ENCODE assay signal across 11 cellular contexts in the genomic region with DNA sequence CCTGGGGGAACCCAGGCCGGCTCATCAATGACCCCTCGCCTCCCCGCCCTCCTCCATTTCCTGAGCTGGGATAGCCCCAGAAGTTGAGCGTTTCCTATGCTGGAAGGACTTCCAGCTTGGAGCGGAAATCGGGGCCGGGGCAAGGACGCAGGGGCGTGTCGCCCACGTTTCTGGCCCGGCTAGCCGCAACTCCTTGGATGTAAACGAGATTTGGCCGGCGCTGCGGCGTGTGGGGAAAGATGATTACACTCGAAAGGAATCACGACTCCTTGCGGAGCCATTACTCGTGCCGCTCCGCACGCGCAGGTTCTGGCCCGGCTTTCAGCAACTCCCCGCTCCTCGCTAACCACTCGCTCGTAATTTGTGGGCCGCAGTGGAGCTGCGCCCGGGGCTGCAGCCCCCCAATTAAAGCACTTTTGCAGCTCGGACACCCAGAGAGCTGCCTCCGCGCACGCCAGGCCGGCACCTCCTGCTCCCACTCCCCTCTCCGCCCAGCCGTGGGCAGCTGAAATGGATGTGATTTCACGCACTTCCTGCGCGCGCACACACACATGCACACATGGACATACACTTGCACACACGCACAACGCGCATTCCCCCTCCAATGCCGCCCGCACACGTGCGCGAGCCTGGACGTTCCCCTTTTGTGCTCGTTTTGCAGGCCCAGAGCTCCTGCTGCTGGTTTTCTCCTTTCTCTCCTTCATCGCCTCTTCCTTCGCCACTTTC. TPM values are rescaled to one million over a fixed set of nuclear protein-coding genes. Genes with fewer than 3 reads are reported as not detected.
DNase-seq lines count a peak whose midpoint lies in the region; ATAC-seq and TF ChIP-seq lines count a peak whose summit lies in the region.
"Had no signal": no experiment of that assay in that cellular context is flagged by ENCODE, and none has a peak within 500 bp of the region (broad histone marks: within the 10 kb centered on the region; RNA-seq: fewer than 3 reads in every experiment).

No MANE protein-coding gene starts in this region.

- CTCF ChIA-PET in CD4-positive, alpha-beta T cell (lab: Charles Lee): no interaction called here
- CTCF ChIA-PET in IMR-90 (lab: Yijun Ruan, JAX): no interaction called here

- no peaks in the 10 kb centered on the region for H3K79me1 ChIP-seq in IMR-90 (ENCODE audit: low read depth in 1 of 2, low read length in 2 of 2)

- H3K4me2 ChIP-seq in IMR-90 (ENCODE audit: low read depth, low read length): peak overlapping the region; percentile 45; the same call in 1 of the 2 replicates

- no peak for TF ChIP-seq POLR2A in IMR-90 (IDR thresholded peaks at IDR 0.05; ENCODE audit: low read depth, low read length)

- no peak overlapping the region for H3K4ac ChIP-seq in IMR-90 (ENCODE audit: low read depth, low read length)

- POLR2A ChIA-PET in CD4-positive, alpha-beta T cell (lab: Charles Lee): interaction anchor here (0.9 kb wide), 1 partner anchor 34 kb away, joined by 3 read pairs; no protein-coding TSS in a partner anchor
- POLR2A ChIA-PET in IMR-90 (lab: Charles Lee; ENCODE audit: unreplicated experiment): no interaction called here

- peak overlapping the region; percentile 38 for H2AFZ ChIP-seq in IMR-90 (replicated peaks; ENCODE audit: low read length, poor library complexity)

- H3K4me3 Mint-ChIP-seq in CD4-positive, alpha-beta T cell: peak overlapping the region; percentile 67
- peak overlapping the region; percentile 70 for H3K4me3 Mint-ChIP-seq in endodermal cell
- peak overlapping the region; percentile 84 for H3K4me3 Mint-ChIP-seq in neural crest cell

- no peak overlapping the region for H2BK20ac ChIP-seq in IMR-90 (ENCODE audit: low read depth, low read length)

- no TSS peak for BruUV-seq in IMR-90 (replicated peaks; lab: Mats Ljungman, UMichigan)

- H3K27ac ChIP-seq in CD4-positive, alpha-beta T cell (ENCODE audit: low read depth, low read length): no peak overlapping the region
- H3K27ac ChIP-seq in IMR-90 (ENCODE audit: insufficient read depth, low read length) (no peak overlapping the region), endodermal cell (ENCODE audit: low read depth, low read length) (peak overlapping the region; percentile 78)

- H3K27me3 Mint-ChIP-seq in CD4-positive, alpha-beta T cell: peaks cover 96% of the 10 kb centered on the region
- H3K27me3 Mint-ChIP-seq in endodermal cell (ENCODE audit: insufficient read depth): peaks cover 89% of the 10 kb centered on the region
- H3K27me3 Mint-ChIP-seq in neural crest cell (ENCODE audit: low read depth): peaks cover 95% of the 10 kb centered on the region

- H3K27ac Mint-ChIP-seq in CD4-positive, alpha-beta T cell: no peak overlapping the region
- H3K27ac Mint-ChIP-seq in endodermal cell (peak overlapping the region; percentile 78), neural crest cell (ENCODE audit: unreplicated experiment) (no peak overlapping the region)

- H3K36me3 ChIP-seq in IMR-90 (ENCODE audit: control insufficient read depth, insufficient read depth, low read length): no peaks in the 10 kb centered on the region
- H3K36me3 ChIP-seq in endodermal cell (ENCODE audit: control insufficient read depth, insufficient read depth, low read length): no peaks in the 10 kb centered on the region

- no peak overlapping the region; the same call in 1 of the 2 replicates for H3K4me3 ChIP-seq in IMR-90 (ENCODE audit: insufficient read depth, low read depth, low read length)
- H3K4me3 ChIP-seq in endodermal cell (ENCODE audit: low read length): peak overlapping the region; percentile 81

- peaks cover 37% of the 10 kb centered on the region for H3K4me1 Mint-ChIP-seq in CD4-positive, alpha-beta T cell (ENCODE audit: low read depth)
- H3K4me1 Mint-ChIP-seq in endodermal cell: peaks cover 42% of the 10 kb centered on the region
- H3K4me1 Mint-ChIP-seq in neural crest cell: peaks cover 52% of the 10 kb centered on the region

- TF ChIP-seq CTCF in CD4-positive, alpha-beta T cell (IDR thresholded peaks at IDR 0.05): no peak
- TF ChIP-seq CTCF in IMR-90 (conservative IDR thresholded peaks at IDR 0.05; ENCODE audit: low read depth, low read length): no peak
- no peak for TF ChIP-seq CTCF in endodermal cell (conservative IDR thresholded peaks at IDR 0.05)
- TF ChIP-seq CTCF in neural crest cell (conservative IDR thresholded peaks at IDR 0.05): no peak
- no peak for TF ChIP-seq CTCF in GM13976 (IDR thresholded peaks at IDR 0.05; ENCODE audit: borderline replicate concordance, control extremely low read depth, extremely low read depth, insufficient read depth, missing control alignments)

- no peaks in the 10 kb centered on the region for H4K20me1 ChIP-seq in IMR-90 (ENCODE audit: insufficient read depth, low read length)

- no peak overlapping the region for H4K8ac ChIP-seq in IMR-90 (ENCODE audit: low read depth in 2 of 2, low read length in 2 of 2)

- DNase-seq in CD4-positive, alpha-beta T cell: no peak
- DNase-seq in IMR-90 (peak; percentile 17), endodermal cell (peak; percentile 78), neural crest cell (ENCODE audit: low read depth, low spot score) (no peak), D341Med (ENCODE audit: low spot score) (no peak), GM13976 (ENCODE audit: low spot score) (no peak)
- DNase-seq: activated CD4-positive, alpha-beta T cell treated with anti-CD3 and anti-CD28 coated beads for 1 hour; NCI-H2029 treated with DMSO at 0.1 percent for 48 hours; stimulated activated CD4-positive, alpha-beta T cell treated with anti-CD3 and anti-CD28 coated beads, Interleukin-4, amount 100 ng/mL, for 1 hour had no signal

- intact Hi-C loops in CD4-positive, alpha-beta T cell (cut with DNase I, micrococcal nuclease): loop anchor here in 1 of 2 experiments (5.0 kb wide), 2 partner anchors 41 to 299 kb away; no protein-coding TSS in a partner anchor
- intact Hi-C loops in IMR-90 (cut with micrococcal nuclease): no loop called here

- no peak overlapping the region for H2BK5ac ChIP-seq in IMR-90 (ENCODE audit: low read depth, low read length, poor library complexity, severe bottlenecking)

- H4K91ac ChIP-seq in IMR-90 (ENCODE audit: insufficient read depth, low read depth, low read length): no peak overlapping the region

- H3K4me1 ChIP-seq in IMR-90 (ENCODE audit: control insufficient read depth, insufficient read depth, low read length): no peaks in the 10 kb centered on the region
- H3K4me1 ChIP-seq in endodermal cell (ENCODE audit: control insufficient read depth, insufficient read depth, low read length): peaks cover 3% of the 10 kb centered on the region

- no peak overlapping the region for H2BK15ac ChIP-seq in IMR-90 (ENCODE audit: low read depth, low read length)

- no peak overlapping the region for H3K56ac ChIP-seq in IMR-90 (ENCODE audit: extremely low read depth, insufficient read depth, low read length)

- in situ Hi-C loops in IMR-90 (cut with MboI; ENCODE audit: low sequenced_read_pairs): no loop called here
- in situ Hi-C loops in GM13976 (cut with MboI; ENCODE audit: low sequenced_read_pairs, unreplicated experiment): no loop called here

- no peak for ATAC-seq in CD4-positive, alpha-beta T cell (ENCODE audit: poor library complexity)
- ATAC-seq in IMR-90 (ENCODE audit: low read depth) (0 out of 2 replicates have a peak, but pooled peaks have one; percentile 21), GM18873 (IDR thresholded peaks at IDR 0.05; ENCODE audit: low FRiP score, unreplicated experiment) (no peak), HG03135 (IDR thresholded peaks at IDR 0.05; ENCODE audit: unreplicated experiment) (no peak)

- TF ChIP-seq RAD21 in IMR-90 (IDR thresholded peaks at IDR 0.05; ENCODE audit: low read length): no peak

- H4K5ac ChIP-seq in IMR-90 (ENCODE audit: low read depth, low read length): no peak overlapping the region

- 2% methylated on average over 15 of the region's 57 CpGs; no CpG with 5 or more reads in 1 of the 2 experiments for whole genome bisulfite sequencing in IMR-90 (ENCODE audit: extremely low coverage in 2 of 2, insufficient read length in 1 of 2), 2 experiments
- WGBS in endodermal cell (ENCODE audit: insufficient coverage in 1 of 2, insufficient read length in 1 of 2), 2 experiments: 8% methylated on average over 29 to 56 of the region's 57 CpGs

- no peaks in the 10 kb centered on the region for H3K9me3 ChIP-seq in CD4-positive, alpha-beta T cell (ENCODE audit: control insufficient read depth, low read length)
- H3K9me3 ChIP-seq in IMR-90 (ENCODE audit: control insufficient read depth, insufficient read depth, low read length): peaks cover 8% of the 10 kb centered on the region; the same call in 1 of the 2 replicates
- no peaks in the 10 kb centered on the region for H3K9me3 ChIP-seq in endodermal cell (ENCODE audit: control insufficient read depth, low read length)

- H3K27me3 ChIP-seq in CD4-positive, alpha-beta T cell (ENCODE audit: control insufficient read depth, insufficient read depth, low read length): peaks cover 74% of the 10 kb centered on the region
- H3K27me3 ChIP-seq in IMR-90 (ENCODE audit: control insufficient read depth, insufficient read depth, low read length) (peaks cover 87% of the 10 kb centered on the region), endodermal cell (ENCODE audit: control insufficient read depth, insufficient read depth, low read length, poor library complexity, severe bottlenecking) (peaks cover 98% of the 10 kb centered on the region)

- H3K9me3 Mint-ChIP-seq in CD4-positive, alpha-beta T cell: peaks cover 2% of the 10 kb centered on the region
- H3K9me3 Mint-ChIP-seq in endodermal cell: no peaks in the 10 kb centered on the region
- H3K9me3 Mint-ChIP-seq in neural crest cell: no peaks in the 10 kb centered on the region

- no peak overlapping the region for H2AK9ac ChIP-seq in IMR-90 (replicated peaks; ENCODE audit: low read depth, low read length, poor library complexity)

- dilution Hi-C loops in IMR-90 (cut with HindIII; ENCODE audit: low sequenced_read_pairs, unreplicated experiment): no loop called here

- H3K36me3 Mint-ChIP-seq in CD4-positive, alpha-beta T cell (ENCODE audit: low read depth): no peaks in the 10 kb centered on the region
- H3K36me3 Mint-ChIP-seq in endodermal cell (ENCODE audit: low read depth) (no peaks in the 10 kb centered on the region), neural crest cell (ENCODE audit: low read depth) (no peaks in the 10 kb centered on the region)

- H2AK5ac ChIP-seq in IMR-90 (ENCODE audit: low read depth, low read length): no peak overlapping the region

- H3K18ac ChIP-seq in IMR-90 (ENCODE audit: low read depth, low read length): no peak overlapping the region

- H3K9ac ChIP-seq in IMR-90 (ENCODE audit: low read depth, low read length) (no peak overlapping the region), endodermal cell (ENCODE audit: extremely low read depth, low read length, poor library complexity, severe bottlenecking) (no peak overlapping the region)

- H2BK120ac ChIP-seq in IMR-90 (ENCODE audit: low read depth, low read length): no peak overlapping the region

- no peak overlapping the region for H3K14ac ChIP-seq in IMR-90 (replicated peaks; ENCODE audit: low read depth, low read length)

- H3K23ac ChIP-seq in IMR-90 (ENCODE audit: low read depth, low read length): no peak overlapping the region

- no peaks in the 10 kb centered on the region for H3K9me1 ChIP-seq in IMR-90 (ENCODE audit: insufficient read depth, low read length)

RNA-seq across cellular contexts. Expression of a gene that starts 15.7 kb away (rescaled TPM):
- total RNA-seq in CD4-positive, alpha-beta T cell: not detected
- total RNA-seq in IMR-90 (2012; rRNA removed) (not detected in 2 replicates), endodermal cell (10 to 100 TPM; 11.0 to 13.7 TPM), neural crest cell (6.3 and 6.7 TPM in 2 replicates)
- not detected in 2 replicates for polyA plus RNA-seq in IMR-90 (2012; rRNA removed)
- polyA plus RNA-seq in IMR-90 (2012; cell fraction: cytosol; rRNA removed): not detected in 2 replicates
- not detected in 2 replicates for polyA plus RNA-seq in IMR-90 (2012; cell fraction: nucleus; rRNA removed; ENCODE audit: low replicate concordance)
- 40.1 TPM for polyA plus RNA-seq in endodermal cell (2013, experiment 1 of 2)
- polyA plus RNA-seq in endodermal cell (2013, experiment 2 of 2): 36.9 TPM

RNA-seq across cellular contexts. Expression of a gene that starts 25.7 kb away (rescaled TPM):
- not detected for total RNA-seq in CD4-positive, alpha-beta T cell
- not detected in 2 replicates for total RNA-seq in IMR-90 (2012; rRNA removed)
- not detected in 2 replicates for polyA plus RNA-seq in IMR-90 (2012; rRNA removed)
- polyA plus RNA-seq in IMR-90 (2012; cell fraction: cytosol; rRNA removed): not detected in 2 replicates
- polyA plus RNA-seq in IMR-90 (2012; cell fraction: nucleus; rRNA removed; ENCODE audit: low replicate concordance): not detected in 2 replicates
- 100 to 1,000 TPM; 182 to 301 TPM for total RNA-seq in endodermal cell
- 198 TPM for polyA plus RNA-seq in endodermal cell (2013, experiment 1 of 2)
- polyA plus RNA-seq in endodermal cell (2013, experiment 2 of 2): 160 TPM
- total RNA-seq in neural crest cell: 48.6 and 55.3 TPM in 2 replicates

Comparison
In these comparisons a context has a peak if more than half of its experiments do, and no peak if none do; other contexts are left out.
1. DNase-seq: peak in IMR-90 (single experiment) and endodermal cell (single experiment); none in CD4-positive, alpha-beta T cell (0 of 10), neural crest cell (single experiment), D341Med (single experiment) and GM13976 (single experiment).
2. RNA of a gene that starts 25.7 kb away (total RNA-seq): 182 to 301 TPM in endodermal cell and 48.6 to 55.3 TPM in neural crest cell; not detected in CD4-positive, alpha-beta T cell and not detected in IMR-90; every median in the first group is over 10 times any median in the second.
3. Peak in every context shown above with its lines, with median percentiles within 50 percentile points of each other: H3K4me3 Mint-ChIP-seq.